In the genomic region with DNA sequence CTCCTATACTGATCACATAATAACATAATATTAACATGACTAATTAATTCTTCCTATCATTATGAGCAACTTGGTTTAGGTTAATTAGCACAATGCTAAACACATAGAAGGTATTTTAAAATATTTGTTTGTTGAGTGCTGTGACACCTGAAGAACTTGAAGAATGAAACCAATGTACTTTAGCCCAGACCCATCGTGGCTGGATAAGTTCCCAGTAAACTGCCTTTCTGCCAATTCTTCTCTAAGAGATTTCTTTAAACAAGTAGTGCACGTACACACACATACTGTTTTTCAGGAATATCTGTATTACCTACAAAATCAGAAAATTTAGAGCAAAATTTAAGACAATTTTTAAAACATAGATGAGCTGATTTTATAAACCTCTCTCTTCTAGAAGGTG, we compare ENCODE assay signal across 25 cellular contexts.
DNase-seq lines count a peak whose midpoint lies in the region; ATAC-seq, FAIRE-seq and TF ChIP-seq lines count a peak whose summit lies in the region.
"Had no signal": no experiment of that assay in that cellular context is flagged by ENCODE, and none has a peak within 500 bp of the region (broad histone marks: within the 10 kb centered on the region; RNA-seq: fewer than 3 reads in every experiment).

No MANE protein-coding gene starts in this region.

- H3K79me2 ChIP-seq in HepG2 (ENCODE audit: insufficient read depth, low read length) = no peaks in the 10 kb centered on the region
- H3K79me2 ChIP-seq in OCI-LY7 (ENCODE audit: insufficient read depth, low read depth, low read length) = no peaks in the 10 kb centered on the region
- no peaks in the 10 kb centered on the region for H3K79me2 ChIP-seq in osteoblast (ENCODE audit: insufficient read depth, low read length)

- TF ChIP-seq CTCF in liver (IDR thresholded peaks at IDR 0.05; ENCODE audit: low read depth, low read length, missing input control) (no peak), HepG2 (CRISPR knock-in tag; IDR thresholded peaks at IDR 0.05) (no peak), OCI-LY7 (conservative IDR thresholded peaks at IDR 0.05; ENCODE audit: low read length) (no peak), osteoblast (IDR thresholded peaks at IDR 0.05; ENCODE audit: extremely low read depth, low read depth, low read length) (no peak)

- FAIRE-seq in HepG2 (lab: Jason Lieb, UNC) = no peak
- FAIRE-seq: A204.1, D721Med, GM12878, GM19239 had no signal

- no peak overlapping the region for H3K4me3 ChIP-seq in liver (ENCODE audit: low read depth in 1 of 3, low read length in 3 of 3)
- H3K4me3 ChIP-seq in HepG2 (replicated peaks in 1 of 3; ENCODE audit: insufficient read depth in 1 of 3, low read depth in 2 of 3, low read length in 3 of 3) = no peak overlapping the region
- H3K4me3 ChIP-seq in OCI-LY7 (ENCODE audit: low read depth, low read length, poor library complexity, severe bottlenecking) = no peak overlapping the region
- no peak overlapping the region for H3K4me3 ChIP-seq in osteoblast (ENCODE audit: insufficient read depth, low read length)
- H3K4me3 ChIP-seq: BLaER1 treated with 17β-estradiol and CSF1 and Interleukin-3, amounts not matched to agents 10 nM and 100 nM; GM12878; GM23338 had no signal

- peaks cover 0 to 3% (median 0%) of the 10 kb centered on the region in 4 donors for H3K4me1 ChIP-seq in liver (ENCODE audit: control insufficient read depth in 4 of 4, insufficient read depth in 4 of 4, low read length in 3 of 4)
- H3K4me1 ChIP-seq in HepG2 (ENCODE audit: insufficient read depth, low read length) = no peaks in the 10 kb centered on the region
- H3K4me1 ChIP-seq in OCI-LY7 (ENCODE audit: insufficient read depth, low read length, poor library complexity, severe bottlenecking) = peaks cover 17% of the 10 kb centered on the region
- H3K4me1 ChIP-seq in osteoblast (ENCODE audit: insufficient read depth, low read length) = no peaks in the 10 kb centered on the region
- H3K4me1 ChIP-seq: BE2C; BLaER1 treated with 17β-estradiol and CSF1 and Interleukin-3, amounts not matched to agents 10 nM and 100 nM had no signal

- no peaks in the 10 kb centered on the region for H3K9me3 ChIP-seq in liver (ENCODE audit: control insufficient read depth in 4 of 4, low read length in 3 of 4)
- no peaks in the 10 kb centered on the region for H3K9me3 ChIP-seq in HepG2 (ENCODE audit: low read length)
- H3K9me3 ChIP-seq in OCI-LY7 (ENCODE audit: low read length) = no peaks in the 10 kb centered on the region
- H3K9me3 ChIP-seq in osteoblast (ENCODE audit: low read depth, low read length) = peaks cover 2% of the 10 kb centered on the region
- H3K9me3 ChIP-seq: BE2C; BLaER1 treated with 17β-estradiol and CSF1 and Interleukin-3, amounts not matched to agents 10 nM and 100 nM had no signal

- in situ Hi-C loops in HepG2 (cut with HindIII; ENCODE audit: extremely low pct_ligation_motif_present, low pct_unique_long_range_greater_than_20kb) = loop anchor here (25.0 kb wide), 1 partner anchor 288 kb away; no protein-coding TSS in a partner anchor

- no peaks in the 10 kb centered on the region for H3K27me3 ChIP-seq in liver (ENCODE audit: control insufficient read depth in 4 of 4, insufficient read depth in 4 of 4, low read length in 3 of 4)
- H3K27me3 ChIP-seq in HepG2 (ENCODE audit: control insufficient read depth in 1 of 2, insufficient read depth in 2 of 2, low read length in 2 of 2) = no peaks in the 10 kb centered on the region
- no peaks in the 10 kb centered on the region for H3K27me3 ChIP-seq in osteoblast (ENCODE audit: insufficient read depth, low read length)
- H3K27me3 ChIP-seq: BE2C; BLaER1 treated with 17β-estradiol and CSF1 and Interleukin-3, amounts not matched to agents 10 nM and 100 nM had no signal

- H4K20me1 ChIP-seq in HepG2 (ENCODE audit: insufficient read depth, low read length) (no peaks in the 10 kb centered on the region), OCI-LY7 (ENCODE audit: insufficient read depth, low read length) (no peaks in the 10 kb centered on the region), osteoblast (ENCODE audit: insufficient read depth, low read length) (no peaks in the 10 kb centered on the region)
- H4K20me1 ChIP-seq: BLaER1 treated with 17β-estradiol and CSF1 and Interleukin-3, amounts not matched to agents 10 nM and 100 nM had no signal

- DNase-seq in HepG2 (ENCODE audit: low spot score) (no peak), OCI-LY7 (ENCODE audit: low spot score) (no peak), osteoblast (ENCODE audit: insufficient read length, low spot score, missing footprints) (peak; percentile 15), NCI-H2171 treated with DMSO at 0.1 percent for 48 hours (lab: John Stamatoyannopoulos, UW) (no peak)
- no peak for DNase-seq in stimulated activated naive CD8-positive, alpha-beta T cell treated with anti-CD3 and anti-CD28 coated beads, Interleukin-15, Interleukin-2, amounts not matched to agents 100 U/mL and 50 U/mL, for 24 hours
- DNase-seq: ACHN; AML-193; BE2C; CD4-positive, alpha-beta T cell; CD8-positive, alpha-beta memory T cell; DMS 273 treated with DMSO at 0.1 percent for 48 hours; DMS79; EL; GDM1; H9 had no signal

- no peak overlapping the region for H3K4me2 ChIP-seq in HepG2 (ENCODE audit: low read depth, low read length)
- H3K4me2 ChIP-seq in OCI-LY7 (ENCODE audit: low read length) = no peak overlapping the region
- H3K4me2 ChIP-seq in osteoblast (ENCODE audit: insufficient read depth, low read length) = no peak overlapping the region
- H3K4me2 ChIP-seq: BLaER1 treated with 17β-estradiol and CSF1 and Interleukin-3, amounts not matched to agents 10 nM and 100 nM; GM23338 had no signal

- no peak overlapping the region for H2AFZ ChIP-seq in HepG2 (ENCODE audit: low read length)
- H2AFZ ChIP-seq in OCI-LY7 (ENCODE audit: low read length) = peak overlapping the region; percentile 39; the same call in 1 of the 2 replicates
- no peak overlapping the region for H2AFZ ChIP-seq in osteoblast (ENCODE audit: low read length)
- H2AFZ ChIP-seq: GM23338 had no signal

- TF ChIP-seq POLR2A in HepG2 (IDR thresholded peaks at IDR 0.05; ENCODE audit: insufficient read depth in 1 of 2, low read depth in 2 of 2, low read length in 2 of 2) = no peak

- POLR2A ChIA-PET in HepG2 (lab: Yijun Ruan, JAX) (no interaction called here), OCI-LY7 (lab: Charles Lee) (interaction anchor here (0.6 to 1.1 kb wide), 5 partner anchors 9 to 167 kb away, joined by 3 to 4 read pairs (median 4); no protein-coding TSS in a partner anchor)

- no peak for ATAC-seq in HepG2
- no peak for ATAC-seq in stimulated activated naive CD8-positive, alpha-beta T cell treated with anti-CD3 and anti-CD28 coated beads, Interleukin-15, Interleukin-2, amounts not matched to agents 100 U/mL and 50 U/mL, for 24 hours
- ATAC-seq in HG03039 (IDR thresholded peaks at IDR 0.05; ENCODE audit: unreplicated experiment) = no peak
- ATAC-seq: GM12878, GM23338, HCT116 had no signal

- TF ChIP-seq EP300 in HepG2 (IDR thresholded peaks at IDR 0.05; ENCODE audit: low read depth in 2 of 2, low read length in 2 of 2) (no peak), HepG2 (CRISPR knock-in tag; IDR thresholded peaks at IDR 0.05; ENCODE audit: borderline replicate concordance) (no peak)

- CTCF ChIA-PET in HepG2 (lab: Yijun Ruan, JAX; ENCODE audit: low intra/inter-chr PET ratio, low total read pairs) = no interaction called here
- CTCF ChIA-PET in OCI-LY7 (lab: Charles Lee; ENCODE audit: unreplicated experiment) = no interaction called here

- H3K27ac ChIP-seq in liver (ENCODE audit: low read depth in 1 of 2, low read length in 2 of 2) (no peak overlapping the region), HepG2 (ENCODE audit: extremely low read length, insufficient read depth, low read length) (no peak overlapping the region), OCI-LY7 (ENCODE audit: low read depth, low read length, poor library complexity, severe bottlenecking) (no peak overlapping the region), osteoblast (ENCODE audit: low read depth, low read length) (no peak overlapping the region)
- H3K27ac ChIP-seq: 22Rv1; BLaER1 treated with 17β-estradiol and CSF1 and Interleukin-3, amounts not matched to agents 10 nM and 100 nM had no signal

- no peak overlapping the region for H3K9ac ChIP-seq in liver (ENCODE audit: low read depth in 1 of 2, low read length in 2 of 2)
- H3K9ac ChIP-seq in HepG2 (ENCODE audit: insufficient read depth, low read depth, low read length) = no peak overlapping the region
- H3K9ac ChIP-seq: BLaER1 treated with 17β-estradiol and CSF1 and Interleukin-3, amounts not matched to agents 10 nM and 100 nM had no signal

- no TSS peak for BruUV-seq in HepG2 (replicated peaks; lab: Mats Ljungman, UMichigan)
- no TSS peak for BruUV-seq in OCI-LY7 (replicated peaks; lab: Mats Ljungman, UMichigan)

- H3K9me2 ChIP-seq in OCI-LY7 (ENCODE audit: insufficient read depth, low read length) = no peaks in the 10 kb centered on the region

- TF ChIP-seq RAD21 in liver (IDR thresholded peaks at IDR 0.05) = no peak
- no peak for TF ChIP-seq RAD21 in HepG2 (CRISPR knock-in tag; IDR thresholded peaks at IDR 0.05)

- WGBS in liver = 31% methylated on average over 2 of the region's 2 CpGs
- 15% methylated on average over 2 of the region's 2 CpGs for WGBS in HepG2 (ENCODE audit: low lambda C conversion rate)

- intact Hi-C loops in HepG2 (cut with micrococcal nuclease; ENCODE audit: unreplicated experiment) = no loop called here
- intact Hi-C loops in OCI-LY7 (cut with micrococcal nuclease; ENCODE audit: unreplicated experiment) = no loop called here

- H3K36me3 ChIP-seq in liver (ENCODE audit: control insufficient read depth in 4 of 4, insufficient read depth in 3 of 4, low read depth in 1 of 4, low read length in 3 of 4) (no peaks in the 10 kb centered on the region), HepG2 (replicated peaks in 1 of 2; ENCODE audit: control insufficient read depth in 1 of 2, insufficient read depth in 2 of 2, low read length in 2 of 2) (no peaks in the 10 kb centered on the region), OCI-LY7 (ENCODE audit: insufficient read depth, low read length) (no peaks in the 10 kb centered on the region), osteoblast (ENCODE audit: insufficient read depth, low read length) (no peaks in the 10 kb centered on the region)
- H3K36me3 ChIP-seq: BE2C; BLaER1 treated with 17β-estradiol and CSF1 and Interleukin-3, amounts not matched to agents 10 nM and 100 nM had no signal

TF ChIP-seq in liver, 16 proteins besides CTCF, POLR2A, EP300 and RAD21 (continues in another document):
- TF ChIP-seq HNF4G (IDR thresholded peaks at IDR 0.05) (no peak), HNF4A (conservative IDR thresholded peaks at IDR 0.05) (peak; percentile 7 to 29)

TF ChIP-seq in HepG2, 621 proteins besides CTCF, POLR2A, EP300 and RAD21 (continues in another document):
- TF ChIP-seq, protein P1, sequence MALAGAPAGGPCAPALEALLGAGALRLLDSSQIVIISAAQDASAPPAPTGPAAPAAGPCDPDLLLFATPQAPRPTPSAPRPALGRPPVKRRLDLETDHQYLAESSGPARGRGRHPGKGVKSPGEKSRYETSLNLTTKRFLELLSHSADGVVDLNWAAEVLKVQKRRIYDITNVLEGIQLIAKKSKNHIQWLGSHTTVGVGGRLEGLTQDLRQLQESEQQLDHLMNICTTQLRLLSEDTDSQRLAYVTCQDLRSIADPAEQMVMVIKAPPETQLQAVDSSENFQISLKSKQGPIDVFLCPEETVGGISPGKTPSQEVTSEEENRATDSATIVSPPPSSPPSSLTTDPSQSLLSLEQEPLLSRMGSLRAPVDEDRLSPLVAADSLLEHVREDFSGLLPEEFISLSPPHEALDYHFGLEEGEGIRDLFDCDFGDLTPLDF (CRISPR knock-in tag; IDR thresholded peaks at IDR 0.05) = no peak
- TF ChIP-seq ZNF331 (CRISPR knock-in tag; IDR thresholded peaks at IDR 0.05) = no peak
